Comparison of ENCODE assay signal across 21 cellular contexts in genomic region chr15:49628379-49628778, GRCh38. TPM values are rescaled to one million over a fixed set of nuclear protein-coding genes. Genes with fewer than 3 reads are reported as not detected.
A peak's percentile ranks its signal among the peaks of the same experiment; 100 is the strongest.
DNase-seq lines count a peak whose midpoint lies in the region; ATAC-seq and TF ChIP-seq lines count a peak whose summit lies in the region.
"Had no signal": no experiment of that assay in that cellular context is flagged by ENCODE, and none has a peak within 500 bp of the region (broad histone marks: within the 10 kb centered on the region; RNA-seq: fewer than 3 reads in every experiment).

No MANE protein-coding gene starts in this region.

- H3K4ac ChIP-seq in mesenchymal stem cell (ENCODE audit: low read depth in 1 of 2, low read length in 2 of 2), result no peak overlapping the region

- H2AK5ac ChIP-seq in mesenchymal stem cell (ENCODE audit: low read length, severe bottlenecking), result no peak overlapping the region

- no peak overlapping the region for H3K4me2 ChIP-seq in mesenchymal stem cell (ENCODE audit: low read length, poor library complexity, severe bottlenecking)
- H3K4me2 ChIP-seq: BLaER1 treated with 17β-estradiol and CSF1 and Interleukin-3, amounts not matched to agents 10 nM and 100 nM; SK-N-SH had no signal

- H3K27ac ChIP-seq in ACC112 (ENCODE audit: low read depth, low read length) (peak overlapping the region; percentile 88), brain microvascular endothelial cell (peak overlapping the region; percentile 70), mesenchymal stem cell (ENCODE audit: low read length, poor library complexity, severe bottlenecking) (no peak overlapping the region)
- H3K27ac ChIP-seq: BLaER1 treated with 17β-estradiol and CSF1 and Interleukin-3, amounts not matched to agents 10 nM and 100 nM had no signal

- WGBS in mesenchymal stem cell, result 75% methylated on average over 2 of the region's 2 CpGs

- H3K9me3 ChIP-seq in mesenchymal stem cell (ENCODE audit: control insufficient read depth, low read length), result peaks cover 12% of the 10 kb centered on the region

- peaks cover 26% of the 10 kb centered on the region for H3K4me1 ChIP-seq in ACC112 (ENCODE audit: control insufficient read depth, insufficient read depth, low read length, unreplicated experiment)
- H3K4me1 ChIP-seq in mesenchymal stem cell (ENCODE audit: control insufficient read depth, insufficient read depth, low read depth, low read length), result no peaks in the 10 kb centered on the region

- peaks cover 15% of the 10 kb centered on the region for H3K79me1 ChIP-seq in mesenchymal stem cell (replicated peaks; ENCODE audit: low read length, poor library complexity, severe bottlenecking)

- no peak overlapping the region for H3K18ac ChIP-seq in mesenchymal stem cell (ENCODE audit: low read depth in 1 of 2, low read length in 2 of 2)

- in situ Hi-C loops in brain microvascular endothelial cell (cut with HindIII; ENCODE audit: low pct_ligation_motif_present, low sequenced_read_pairs), result no loop called here

- H2BK12ac ChIP-seq in mesenchymal stem cell (ENCODE audit: low read length in 2 of 2), result no peak overlapping the region

- no peak overlapping the region for H3K23ac ChIP-seq in mesenchymal stem cell (ENCODE audit: low read length in 2 of 2)

- H3K14ac ChIP-seq in mesenchymal stem cell (ENCODE audit: low read length in 2 of 2), result no peak overlapping the region

- no peak overlapping the region for H2BK15ac ChIP-seq in mesenchymal stem cell (ENCODE audit: low read depth, poor library complexity, severe bottlenecking)

- DNase-seq in NCI-H526 treated with DMSO at 0.1 percent for 48 hours (lab: John Stamatoyannopoulos, UW) (peak; percentile 10), brain microvascular endothelial cell (no peak), mesenchymal stem cell (peak; percentile 37), ecto neural progenitor cell (ENCODE audit: low spot score) (no peak), GM20000 (ENCODE audit: low spot score) (no peak)
- DNase-seq: Calu3; CD8-positive, alpha-beta T cell; GF-D8; KG1; MV-4-11; NCI-H1930; NCI-H2171 treated with DMSO at 0.1 percent for 48 hours; NCI-H446; Right ventricle myocardium superior; SK-N-SH had no signal

- peaks cover 27% of the 10 kb centered on the region for H3K79me2 ChIP-seq in ACC112 (ENCODE audit: control insufficient read depth, insufficient read depth, low read length, unreplicated experiment)

- peaks cover 29% of the 10 kb centered on the region for H3K36me3 ChIP-seq in ACC112 (ENCODE audit: insufficient read depth, low read length)
- H3K36me3 ChIP-seq in brain microvascular endothelial cell (replicated peaks), result peaks cover 3% of the 10 kb centered on the region
- peaks cover 7 to 94% of the 10 kb centered on the region in 2 experiments for H3K36me3 ChIP-seq in mesenchymal stem cell (ENCODE audit: control insufficient read depth in 1 of 2, insufficient read depth in 2 of 2, low read depth in 1 of 2, low read length in 2 of 2)

- H4K8ac ChIP-seq in mesenchymal stem cell (ENCODE audit: low read length), result no peak overlapping the region

- H2BK5ac ChIP-seq in mesenchymal stem cell (ENCODE audit: low read depth, low read length, poor library complexity, severe bottlenecking), result no peak overlapping the region

- H3K27me3 ChIP-seq in ACC112 (ENCODE audit: insufficient read depth, low read length) (no peaks in the 10 kb centered on the region), brain microvascular endothelial cell (replicated peaks) (no peaks in the 10 kb centered on the region), mesenchymal stem cell (ENCODE audit: control insufficient read depth in 1 of 2, insufficient read depth in 1 of 2, low read length in 2 of 2) (no peaks in the 10 kb centered on the region)
- H3K27me3 ChIP-seq: BLaER1 treated with 17β-estradiol and CSF1 and Interleukin-3, amounts not matched to agents 10 nM and 100 nM had no signal

- H4K91ac ChIP-seq in mesenchymal stem cell (ENCODE audit: low read length), result no peak overlapping the region

- TF ChIP-seq CTCF in brain microvascular endothelial cell (IDR thresholded peaks at IDR 0.05; ENCODE audit: low read depth, low read length, missing control alignments) (no peak), GM20000 (IDR thresholded peaks at IDR 0.05; ENCODE audit: extremely low read depth, missing control alignments) (no peak)

- H3K9ac ChIP-seq in mesenchymal stem cell (ENCODE audit: low read length), result peak overlapping the region; percentile 72
- H3K9ac ChIP-seq: BLaER1 treated with 17β-estradiol and CSF1 and Interleukin-3, amounts not matched to agents 10 nM and 100 nM; SK-N-SH had no signal

- no peak overlapping the region for H3K4me3 ChIP-seq in ACC112 (ENCODE audit: low read depth, low read length)
- H3K4me3 ChIP-seq in brain microvascular endothelial cell (ENCODE audit: low read depth, low read length), result no peak overlapping the region
- peak overlapping the region in 1 of 2 experiments; percentile 9 for H3K4me3 ChIP-seq in mesenchymal stem cell (ENCODE audit: insufficient read depth in 1 of 2, low read depth in 1 of 2, low read length in 2 of 2)
- H3K4me3 ChIP-seq: BLaER1 treated with 17β-estradiol and CSF1 and Interleukin-3, amounts not matched to agents 10 nM and 100 nM; GM12878 had no signal

- H2AFZ ChIP-seq in ACC112 (ENCODE audit: low read length, unreplicated experiment) (no peak overlapping the region), mesenchymal stem cell (ENCODE audit: low read depth, low read length) (no peak overlapping the region)

- ATAC-seq in GM21528 (IDR thresholded peaks at IDR 0.05; ENCODE audit: low FRiP score, unreplicated experiment), result no peak
- no peak for ATAC-seq in HG03520 (IDR thresholded peaks at IDR 0.05; ENCODE audit: unreplicated experiment)
- ATAC-seq: CD8-positive, alpha-beta T cell; GM12878; HepG2 had no signal

- H2BK120ac ChIP-seq in mesenchymal stem cell (ENCODE audit: low read depth, low read length), result no peak overlapping the region

RNA-seq across cellular contexts. Expression of gene DTWD1, which starts 7.5 kb away (rescaled TPM):
- polyA plus RNA-seq in mesenchymal stem cell (2013, experiment 1 of 2), result 29.2 TPM
- 29.9 TPM for polyA plus RNA-seq in mesenchymal stem cell (2013, experiment 2 of 2)

RNA-seq across cellular contexts. Expression of gene FAM227B, which starts 7.8 kb away (rescaled TPM):
- polyA plus RNA-seq in mesenchymal stem cell (2013, experiment 1 of 2), result 4.3 TPM
- 5.0 TPM for polyA plus RNA-seq in mesenchymal stem cell (2013, experiment 2 of 2)

Comparison
In these comparisons a context has a peak if more than half of its experiments do, and no peak if none do; other contexts are left out.
1. DNase-seq: peak in NCI-H526 treated with DMSO at 0.1 percent for 48 hours (single experiment) and mesenchymal stem cell (single experiment); none in brain microvascular endothelial cell (single experiment), ecto neural progenitor cell (single experiment) and GM20000 (single experiment).